Comparison of ENCODE assay signal across 1 cellular context in the genomic region with DNA sequence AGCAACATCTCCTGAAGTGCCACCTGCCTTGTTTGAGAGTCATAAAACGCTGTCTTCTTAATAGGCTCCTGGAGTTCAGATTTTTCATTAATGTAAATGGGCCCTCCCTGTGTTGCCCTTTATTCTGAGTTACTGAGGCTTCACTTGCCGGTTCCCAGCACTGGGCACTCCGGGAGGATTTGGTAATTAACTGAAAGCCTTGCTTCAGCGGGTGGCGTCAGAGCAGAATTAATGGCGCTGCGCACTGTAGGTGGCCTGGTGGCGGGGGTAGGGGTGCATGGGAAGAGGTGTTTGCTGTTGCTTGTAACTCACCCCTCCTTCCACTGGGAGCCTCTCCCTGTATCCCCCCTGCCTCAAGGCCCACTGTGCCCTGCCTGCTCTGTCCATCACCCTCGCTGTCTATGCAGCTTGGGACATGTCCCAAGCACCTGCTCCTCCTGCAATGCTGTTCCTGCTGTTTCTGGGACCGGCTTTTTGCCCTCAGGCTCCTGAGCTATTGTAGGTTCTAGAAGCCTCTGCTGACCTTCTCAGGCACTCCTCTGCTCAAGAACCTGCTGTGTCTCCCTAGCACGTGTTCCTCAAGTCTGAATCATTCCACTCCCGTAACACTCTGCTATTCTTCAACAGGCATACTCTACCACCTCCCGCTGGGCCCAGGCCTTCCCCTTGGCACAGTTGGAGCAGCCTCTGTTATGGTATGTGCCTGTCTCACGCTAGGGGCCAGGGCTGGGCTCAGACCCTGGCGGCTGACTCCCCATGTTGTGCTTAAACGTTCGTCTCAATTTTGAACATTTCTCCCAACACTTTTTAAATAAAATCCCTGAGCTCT.
TF ChIP-seq lines count a peak whose summit lies in the region.

No MANE protein-coding gene starts in this region.

TF ChIP-seq in WTC11, 78 proteins besides CTCF, POLR2A, EP300 and RAD21 (continued from another document):
- TF ChIP-seq E2F1 (CRISPR knock-in tag; IDR thresholded peaks at IDR 0.05), result no peak
- TF ChIP-seq ATF2 (CRISPR knock-in tag; IDR thresholded peaks at IDR 0.05; ENCODE audit: borderline replicate concordance, low read depth), result no peak
- no peak for TF ChIP-seq JUN (CRISPR knock-in tag; IDR thresholded peaks at IDR 0.05)
- TF ChIP-seq ZNF263 (CRISPR knock-in tag; IDR thresholded peaks at IDR 0.05; ENCODE audit: low read depth), result no peak
- TF ChIP-seq ZNF416 (CRISPR knock-in tag; IDR thresholded peaks at IDR 0.05), result no peak
- TF ChIP-seq JAZF1 (CRISPR knock-in tag; IDR thresholded peaks at IDR 0.05), result no peak
- TF ChIP-seq, protein P1, sequence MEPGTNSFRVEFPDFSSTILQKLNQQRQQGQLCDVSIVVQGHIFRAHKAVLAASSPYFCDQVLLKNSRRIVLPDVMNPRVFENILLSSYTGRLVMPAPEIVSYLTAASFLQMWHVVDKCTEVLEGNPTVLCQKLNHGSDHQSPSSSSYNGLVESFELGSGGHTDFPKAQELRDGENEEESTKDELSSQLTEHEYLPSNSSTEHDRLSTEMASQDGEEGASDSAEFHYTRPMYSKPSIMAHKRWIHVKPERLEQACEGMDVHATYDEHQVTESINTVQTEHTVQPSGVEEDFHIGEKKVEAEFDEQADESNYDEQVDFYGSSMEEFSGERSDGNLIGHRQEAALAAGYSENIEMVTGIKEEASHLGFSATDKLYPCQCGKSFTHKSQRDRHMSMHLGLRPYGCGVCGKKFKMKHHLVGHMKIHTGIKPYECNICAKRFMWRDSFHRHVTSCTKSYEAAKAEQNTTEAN (CRISPR knock-in tag; IDR thresholded peaks at IDR 0.05), result no peak
- TF ChIP-seq FOXK1 (CRISPR knock-in tag; IDR thresholded peaks at IDR 0.05), result no peak
- no peak for TF ChIP-seq ATF3 (CRISPR knock-in tag; conservative IDR thresholded peaks at IDR 0.05)
- TF ChIP-seq, protein P2, sequence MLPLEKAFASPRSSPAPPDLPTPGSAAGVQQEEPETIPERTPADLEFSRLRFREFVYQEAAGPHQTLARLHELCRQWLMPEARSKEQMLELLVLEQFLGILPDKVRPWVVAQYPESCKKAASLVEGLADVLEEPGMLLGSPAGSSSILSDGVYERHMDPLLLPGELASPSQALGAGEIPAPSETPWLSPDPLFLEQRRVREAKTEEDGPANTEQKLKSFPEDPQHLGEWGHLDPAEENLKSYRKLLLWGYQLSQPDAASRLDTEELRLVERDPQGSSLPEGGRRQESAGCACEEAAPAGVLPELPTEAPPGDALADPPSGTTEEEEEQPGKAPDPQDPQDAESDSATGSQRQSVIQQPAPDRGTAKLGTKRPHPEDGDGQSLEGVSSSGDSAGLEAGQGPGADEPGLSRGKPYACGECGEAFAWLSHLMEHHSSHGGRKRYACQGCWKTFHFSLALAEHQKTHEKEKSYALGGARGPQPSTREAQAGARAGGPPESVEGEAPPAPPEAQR (CRISPR knock-in tag; IDR thresholded peaks at IDR 0.05), result no peak
- no peak for TF ChIP-seq ETV6 (CRISPR knock-in tag; IDR thresholded peaks at IDR 0.05)
TF ChIP-seq in WTC11: peak in this region for 0.
